In the genomic region with DNA sequence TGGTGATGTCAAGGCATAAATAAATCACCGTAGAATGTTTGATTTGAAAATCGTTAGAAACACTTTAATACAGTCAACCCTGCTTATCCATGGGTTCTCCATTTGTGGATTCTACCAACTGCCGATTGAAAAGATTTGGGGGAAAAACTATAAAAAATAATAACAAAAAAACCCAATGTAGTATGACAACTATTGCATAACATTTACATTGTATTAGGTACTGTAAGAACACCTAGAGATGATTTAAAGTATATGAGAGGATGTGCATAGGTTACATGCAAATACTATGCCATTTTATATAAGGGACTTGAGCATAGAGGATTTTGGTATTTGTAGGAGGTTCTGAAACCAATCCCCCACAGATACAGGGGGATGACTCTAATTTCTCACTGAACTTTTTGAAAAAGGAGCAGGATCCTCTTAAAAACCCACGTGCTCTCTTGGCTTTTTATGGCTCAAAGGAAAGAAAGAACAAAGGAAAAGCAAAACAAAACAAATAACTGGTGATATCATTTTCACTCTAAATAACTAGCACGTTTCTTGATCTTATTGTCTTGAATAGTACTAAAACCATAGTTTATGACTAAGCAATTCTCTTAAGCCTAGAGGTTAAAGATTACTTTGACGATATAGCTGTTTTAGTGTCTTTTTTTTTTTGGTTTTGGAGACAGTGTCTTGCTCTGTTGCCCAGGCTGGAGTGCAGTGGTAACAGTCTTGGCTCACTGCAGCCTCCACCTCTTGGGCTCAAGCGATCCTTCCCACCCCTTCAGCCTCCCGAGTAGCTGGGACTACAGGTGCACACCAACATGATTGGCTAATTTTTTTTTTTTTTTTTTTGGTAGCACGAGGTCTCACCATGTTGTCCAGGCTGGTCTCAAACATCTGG, we compare ENCODE assay signal across 26 cellular contexts.
"Had no signal": no experiment of that assay in that cellular context is flagged by ENCODE, and none has a peak within 500 bp of the region (broad histone marks: within the 10 kb centered on the region; RNA-seq: fewer than 3 reads in every experiment).

No MANE protein-coding gene starts in this region.

- H3K4me3 Mint-ChIP-seq: activated B cell treated with CpG ODN at 0.5 μM for 24 hours; activated CD8-positive, alpha-beta T cell treated with anti-CD3 and anti-CD28 coated beads for 36 hours; activated T-helper 1 cell treated with anti-CD3 and anti-CD28 coated beads, Interleukin-12 subunit alpha, Interleukin-12 subunit beta, Interleukin-2, Interleukin-4 antibody, amounts not matched to agents 30 ng/mL and 10 ng/mL and 1 ng/mL, durations not matched to agents 14 hours and 24 hours and 36 hours; nephron progenitor cell; stimulated activated effector memory CD8-positive, alpha-beta T cell treated with anti-CD3 and anti-CD28 coated beads, Interleukin-12 subunit alpha, Interleukin-12 subunit beta, amount 100 ng/mL, for 72 hours had no signal

- H3K36me3 ChIP-seq: breast epithelium, ovary had no signal

- DNase-seq: activated B cell treated with CpG ODN at 0.5 μM for 24 hours; activated CD4-positive, alpha-beta T cell treated with anti-CD3 and anti-CD28 coated beads for 4 hours; activated CD8-positive, alpha-beta T cell treated with anti-CD3 and anti-CD28 coated beads for 36 hours; activated gamma-delta T cell treated with Interleukin-2 at 50 U/mL for 16 hours; activated naive CD4-positive, alpha-beta T cell treated with anti-CD3 and anti-CD28 coated beads, Interleukin-2, amount 50 U/mL, for 16 hours; central memory CD4-positive, alpha-beta T cell; effector CD8-positive, alpha-beta T cell; left lung; lower lobe of right lung; mucosa of descending colon; nephron progenitor cell; ovary; retina; sigmoid colon; small intestine; stimulated activated CD4-positive, alpha-beta T cell treated with anti-CD3 and anti-CD28 coated beads, Interleukin-4, amount 100 ng/mL, for 24 hours; T-helper 2 cell had no signal

- H3K4me1 Mint-ChIP-seq: activated B cell treated with CpG ODN at 0.5 μM for 24 hours, nephron progenitor cell had no signal

- H3K27ac Mint-ChIP-seq: activated B cell treated with CpG ODN at 0.5 μM for 24 hours; activated CD8-positive, alpha-beta T cell treated with anti-CD3 and anti-CD28 coated beads for 36 hours; activated T-helper 1 cell treated with anti-CD3 and anti-CD28 coated beads, Interleukin-12 subunit alpha, Interleukin-12 subunit beta, Interleukin-2, Interleukin-4 antibody, amounts not matched to agents 30 ng/mL and 10 ng/mL and 1 ng/mL, durations not matched to agents 14 hours and 24 hours and 36 hours; nephron progenitor cell; stimulated activated effector memory CD8-positive, alpha-beta T cell treated with anti-CD3 and anti-CD28 coated beads, Interleukin-12 subunit alpha, Interleukin-12 subunit beta, amount 100 ng/mL, for 72 hours had no signal

- H3K4me3 ChIP-seq: breast epithelium, left lung, lower lobe of right lung, mucosa of descending colon, ovary, prostate gland, sigmoid colon, tibial nerve had no signal

- H3K27ac ChIP-seq: breast epithelium, left lung, lower lobe of right lung, ovary, prostate gland, sigmoid colon, tibial nerve had no signal

- FAIRE-seq: endometrium, frontal cortex, islet of Langerhans, small intestine had no signal

- ATAC-seq: activated CD8-positive, alpha-beta T cell treated with anti-CD3 and anti-CD28 coated beads for 36 hours; left lung; lower lobe of right lung; mucosa of descending colon; SK-N-SH treated with all-trans-retinoic acid at 6 μM for 48 hours; stimulated activated effector memory CD8-positive, alpha-beta T cell treated with anti-CD3 and anti-CD28 coated beads, Interleukin-12 subunit alpha, Interleukin-12 subunit beta, amount 100 ng/mL, for 72 hours had no signal

- H3K27me3 ChIP-seq: breast epithelium, left lung, ovary, sigmoid colon, tibial nerve had no signal

- H3K9me3 Mint-ChIP-seq: activated B cell treated with CpG ODN at 0.5 μM for 24 hours; activated CD8-positive, alpha-beta T cell treated with anti-CD3 and anti-CD28 coated beads for 36 hours; activated T-helper 1 cell treated with anti-CD3 and anti-CD28 coated beads, Interleukin-12 subunit alpha, Interleukin-12 subunit beta, Interleukin-2, Interleukin-4 antibody, amounts not matched to agents 30 ng/mL and 10 ng/mL and 1 ng/mL, durations not matched to agents 14 hours and 24 hours and 36 hours; nephron progenitor cell; stimulated activated effector memory CD8-positive, alpha-beta T cell treated with anti-CD3 and anti-CD28 coated beads, Interleukin-12 subunit alpha, Interleukin-12 subunit beta, amount 100 ng/mL, for 72 hours had no signal

- H3K9me3 ChIP-seq: breast epithelium, left lung, lower lobe of right lung, mucosa of descending colon, ovary, prostate gland, sigmoid colon, tibial nerve had no signal

- H3K27me3 Mint-ChIP-seq: activated B cell treated with CpG ODN at 0.5 μM for 24 hours; activated CD8-positive, alpha-beta T cell treated with anti-CD3 and anti-CD28 coated beads for 36 hours had no signal

- H3K4me1 ChIP-seq: breast epithelium, left lung, lower lobe of right lung, prostate gland, sigmoid colon, tibial nerve had no signal
